13 cellular contexts compared by ENCODE assay signal in genomic region chr20:35264755-35265154, GRCh38. TPM values are rescaled to one million over a fixed set of nuclear protein-coding genes. Genes with fewer than 3 reads are reported as not detected.
A peak's percentile ranks its signal among the peaks of the same experiment; 100 is the strongest.
DNase-seq lines count a peak whose midpoint lies in the region; ATAC-seq and TF ChIP-seq lines count a peak whose summit lies in the region.
"Had no signal": no experiment of that assay in that cellular context is flagged by ENCODE, and none has a peak within 500 bp of the region (broad histone marks: within the 10 kb centered on the region; RNA-seq: fewer than 3 reads in every experiment).

No MANE protein-coding gene starts in this region.

- H3K4ac ChIP-seq in neuronal stem cell (ENCODE audit: low read length), result no peak overlapping the region

- 76 to 89% methylated on average over 1 of the region's 1 CpG for WGBS in GM23248 (ENCODE audit: low coverage in 1 of 2, low lambda C conversion rate in 2 of 2, missing lambda C conversion rate in 2 of 2), 2 experiments
- WGBS in neuronal stem cell (ENCODE audit: extremely low coverage in 2 of 2, insufficient read length in 2 of 2, insufficient replicate concordance in 1 of 2), 2 donors, result no CpG with 5 or more reads among the region's 1 CpG

- H4K91ac ChIP-seq in neuronal stem cell (ENCODE audit: low read depth, low read length, poor library complexity), result no peak overlapping the region

- H2BK120ac ChIP-seq in neuronal stem cell (ENCODE audit: low read depth, low read length), result no peak overlapping the region

- no peaks in the 10 kb centered on the region for H3K9me2 ChIP-seq in GM23248 (ENCODE audit: insufficient read depth)

- no peaks in the 10 kb centered on the region for H3K79me1 ChIP-seq in neuronal stem cell (ENCODE audit: low read depth, low read length)

- no peaks in the 10 kb centered on the region for H3K9me3 Mint-ChIP-seq in chondrocyte (ENCODE audit: low read depth)
- H3K9me3 Mint-ChIP-seq: activated T-cell treated with anti-CD3 and anti-CD28 coated beads, Interleukin-2, amount 50 U/mL, for 4 hours; stimulated activated memory B cell treated with anti-CD40 and anti-IgM and Interleukin-4, amounts not matched to agents 10 μg/mL and 1 μg/mL and 100 μg/mL, for 72 hours had no signal

- peaks cover 15% of the 10 kb centered on the region for H3K4me1 Mint-ChIP-seq in chondrocyte (ENCODE audit: low read depth)

- H3K4me3 Mint-ChIP-seq in chondrocyte (ENCODE audit: unreplicated experiment), result no peak overlapping the region
- H3K4me3 Mint-ChIP-seq: activated T-cell treated with anti-CD3 and anti-CD28 coated beads, Interleukin-2, amount 50 U/mL, for 4 hours; stimulated activated memory B cell treated with anti-CD40 and anti-IgM and Interleukin-4, amounts not matched to agents 10 μg/mL and 1 μg/mL and 100 μg/mL, for 72 hours had no signal

- H3F3A ChIP-seq in GM23248 (ENCODE audit: insufficient read depth), result no peaks in the 10 kb centered on the region

- H3K36me3 ChIP-seq in GM23248 (ENCODE audit: low read depth) (no peaks in the 10 kb centered on the region), neuronal stem cell (replicated peaks in 1 of 2; ENCODE audit: control insufficient read depth in 2 of 2, insufficient read depth in 2 of 2, low read length in 2 of 2) (no peaks in the 10 kb centered on the region)
- H3K36me3 ChIP-seq: right lobe of liver had no signal

- no peak overlapping the region for H3K14ac ChIP-seq in neuronal stem cell (ENCODE audit: low read length)

- peak; percentile 36 for TF ChIP-seq CTCF in chondrocyte (IDR thresholded peaks at IDR 0.05)

- H3K36me3 Mint-ChIP-seq in chondrocyte (ENCODE audit: low read depth), result peaks cover 9% of the 10 kb centered on the region

- no peak for ATAC-seq in stimulated activated naive CD8-positive, alpha-beta T cell treated with anti-CD3 and anti-CD28 coated beads, Interleukin-15, Interleukin-2, amounts not matched to agents 100 U/mL and 50 U/mL, for 24 hours
- ATAC-seq in HG02970 (IDR thresholded peaks at IDR 0.05; ENCODE audit: low FRiP score, unreplicated experiment) (no peak), GM19023 (IDR thresholded peaks at IDR 0.05; ENCODE audit: unreplicated experiment) (no peak)
- ATAC-seq: activated T-cell treated with anti-CD3 and anti-CD28 coated beads, Interleukin-2, amount 50 U/mL, for 4 hours; stimulated activated memory B cell treated with anti-CD40 and anti-IgM and Interleukin-4, amounts not matched to agents 10 μg/mL and 1 μg/mL and 100 μg/mL, for 72 hours had no signal

- in situ Hi-C loops in GM23248 (cut with MboI), result no loop called here

- H3K27me3 Mint-ChIP-seq in chondrocyte (ENCODE audit: low read depth), result no peaks in the 10 kb centered on the region
- H3K27me3 Mint-ChIP-seq: stimulated activated memory B cell treated with anti-CD40 and anti-IgM and Interleukin-4, amounts not matched to agents 10 μg/mL and 1 μg/mL and 100 μg/mL, for 72 hours had no signal

- H3K4me2 ChIP-seq in GM23248 (ENCODE audit: unreplicated experiment) (no peak overlapping the region), neuronal stem cell (ENCODE audit: insufficient read depth, low read length, poor library complexity, severe bottlenecking) (no peak overlapping the region)

- H2BK5ac ChIP-seq in neuronal stem cell (ENCODE audit: low read length), result no peak overlapping the region

- H2AFZ ChIP-seq in GM23248 (no peak overlapping the region), neuronal stem cell (ENCODE audit: low read length) (no peak overlapping the region)

- no peak overlapping the region for H4K8ac ChIP-seq in neuronal stem cell (ENCODE audit: low read depth, low read length)

- peak overlapping the region; percentile 2 for H3K18ac ChIP-seq in neuronal stem cell (ENCODE audit: low read length)

- H3K23ac ChIP-seq in neuronal stem cell (ENCODE audit: low read depth, low read length, poor library complexity), result no peak overlapping the region

- H2BK12ac ChIP-seq in neuronal stem cell (ENCODE audit: low read length), result no peak overlapping the region

- H3K4me3 ChIP-seq in GM23248 (no peak overlapping the region), neuronal stem cell (ENCODE audit: low read length in 2 of 2) (no peak overlapping the region)
- H3K4me3 ChIP-seq: right lobe of liver had no signal

- no peak overlapping the region for H3K27ac Mint-ChIP-seq in chondrocyte (ENCODE audit: unreplicated experiment)
- H3K27ac Mint-ChIP-seq: stimulated activated memory B cell treated with anti-CD40 and anti-IgM and Interleukin-4, amounts not matched to agents 10 μg/mL and 1 μg/mL and 100 μg/mL, for 72 hours had no signal

- H3K27me3 ChIP-seq in GM23248 (replicated peaks; ENCODE audit: insufficient read depth) (no peaks in the 10 kb centered on the region), neuronal stem cell (ENCODE audit: control insufficient read depth in 3 of 3, insufficient read depth in 3 of 3, low read depth in 1 of 3, low read length in 3 of 3) (no peaks in the 10 kb centered on the region)
- H3K27me3 ChIP-seq: right lobe of liver had no signal

- peaks cover 7% of the 10 kb centered on the region; the same call in 1 of the 2 replicates for H3K4me1 ChIP-seq in GM23248 (ENCODE audit: insufficient read depth)
- H3K4me1 ChIP-seq in neuronal stem cell (ENCODE audit: control insufficient read depth in 2 of 2, insufficient read depth in 1 of 2, low read depth in 1 of 2, low read length in 2 of 2), result peaks cover 10 to 34% of the 10 kb centered on the region in 2 donors

- H4K20me1 ChIP-seq in GM23248 (ENCODE audit: insufficient read depth), result no peaks in the 10 kb centered on the region

- H3K9ac ChIP-seq in GM23248, result no peak overlapping the region
- no peak overlapping the region for H3K9ac ChIP-seq in neuronal stem cell (ENCODE audit: low read depth, low read length, poor library complexity)

- H3K79me2 ChIP-seq in GM23248 (ENCODE audit: insufficient read depth), result no peaks in the 10 kb centered on the region

- H3K9me3 ChIP-seq in GM23248 (ENCODE audit: low read depth), result no peaks in the 10 kb centered on the region
- H3K9me3 ChIP-seq in neuronal stem cell (replicated peaks in 1 of 2; ENCODE audit: control insufficient read depth in 2 of 2, insufficient read depth in 1 of 2, low read depth in 1 of 2, low read length in 2 of 2), result no peaks in the 10 kb centered on the region
- H3K9me3 ChIP-seq: right lobe of liver had no signal

- no peak overlapping the region for H2AK5ac ChIP-seq in neuronal stem cell (ENCODE audit: low read depth, low read length)

- no peak overlapping the region for H3K27ac ChIP-seq in GM23248
- no peak overlapping the region for H3K27ac ChIP-seq in neuronal stem cell (replicated peaks; ENCODE audit: low read length)
- H3K27ac ChIP-seq: right lobe of liver had no signal

- no peak overlapping the region for H2BK15ac ChIP-seq in neuronal stem cell (ENCODE audit: low read length)

- DNase-seq in GM23248 (peak; percentile 20), NCI-H82 (lab: John Stamatoyannopoulos, UW) (peak; percentile 76), chondrocyte (ENCODE audit: low spot score) (no peak), neuronal stem cell (ENCODE audit: low spot score) (no peak), NCI-H446 treated with DMSO at 0.1 percent for 48 hours (lab: John Stamatoyannopoulos, UW) (no peak)
- no peak for DNase-seq in stimulated activated naive CD8-positive, alpha-beta T cell treated with anti-CD3 and anti-CD28 coated beads, Interleukin-15, Interleukin-2, amounts not matched to agents 100 U/mL and 50 U/mL, for 24 hours
- DNase-seq: activated T-cell treated with anti-CD3 and anti-CD28 coated beads, Interleukin-2, amount 50 U/mL, for 4 hours; NCI-H2029 had no signal

RNA-seq across cellular contexts. Expression of gene MMP24OS, which starts 13.2 kb away (rescaled TPM):
- 26.8 and 30.0 TPM in 2 replicates for total RNA-seq in GM23248 (2014; rRNA removed; shearing (Covaris generic))
- polyA plus RNA-seq in GM23248 (2016; fragmentation: Nextera tagmentation; extraction: Ambion mirVana), result 81.7 and 85.3 TPM in 2 replicates
- total RNA-seq in chondrocyte, result 89.8 to 94.6 TPM (median 91.5 TPM) in 3 replicates
- 33.2 TPM for polyA plus RNA-seq in neuronal stem cell (2013, experiment 1 of 2)
- polyA plus RNA-seq in neuronal stem cell (2013, experiment 2 of 2), result 34.0 TPM

RNA-seq across cellular contexts. Expression of gene EIF6, which starts 19.8 kb away (rescaled TPM):
- total RNA-seq in GM23248 (2014; rRNA removed; shearing (Covaris generic)), result 166 and 183 TPM in 2 replicates
- 245 and 247 TPM in 2 replicates for polyA plus RNA-seq in GM23248 (2016; fragmentation: Nextera tagmentation; extraction: Ambion mirVana)
- 117 to 125 TPM (median 123 TPM) in 3 replicates for total RNA-seq in chondrocyte
- 62.1 TPM for polyA plus RNA-seq in neuronal stem cell (2013, experiment 1 of 2)
- polyA plus RNA-seq in neuronal stem cell (2013, experiment 2 of 2), result 63.4 TPM

RNA-seq across cellular contexts. Expression of gene FAM83C, which starts 27.5 kb away (rescaled TPM):
- total RNA-seq in GM23248 (2014; rRNA removed; shearing (Covaris generic)), result not detected in 2 replicates
- polyA plus RNA-seq in GM23248 (2016; fragmentation: Nextera tagmentation; extraction: Ambion mirVana), result not detected in 2 replicates
- not detected in 3 replicates for total RNA-seq in chondrocyte
- not detected for polyA plus RNA-seq in neuronal stem cell (2013, experiment 1 of 2)
- polyA plus RNA-seq in neuronal stem cell (2013, experiment 2 of 2), result not detected
- total RNA-seq: activated T-cell treated with anti-CD3 and anti-CD28 coated beads, Interleukin-2, amount 50 U/mL, for 4 hours; right lobe of liver; T-helper 1 cell treated with Interleukin-12 subunit alpha and Interleukin-12 subunit beta and Interleukin-4 antibody, amounts not matched to agents 30 ng/mL and 1 ng/mL, for 36 hours had no signal

RNA-seq across cellular contexts. Expression of gene MMP24, which starts 38.3 kb away (rescaled TPM):
- 7.1 and 8.5 TPM in 2 replicates for total RNA-seq in GM23248 (2014; rRNA removed; shearing (Covaris generic))
- polyA plus RNA-seq in GM23248 (2016; fragmentation: Nextera tagmentation; extraction: Ambion mirVana), result 0.61 and 0.70 TPM in 2 replicates
- 1.1 to 2.6 TPM (median 2.4 TPM) in 3 replicates for total RNA-seq in chondrocyte
- polyA plus RNA-seq in neuronal stem cell (2013, experiment 1 of 2), result 0.43 TPM
- 0.42 TPM for polyA plus RNA-seq in neuronal stem cell (2013, experiment 2 of 2)
- total RNA-seq: activated T-cell treated with anti-CD3 and anti-CD28 coated beads, Interleukin-2, amount 50 U/mL, for 4 hours had no signal

Comparison
In these comparisons a context has a peak if more than half of its experiments do, and no peak if none do; other contexts are left out.
1. DNase-seq: peak in GM23248 (single experiment) and NCI-H82 (single experiment); none in chondrocyte (single experiment), neuronal stem cell (single experiment), stimulated activated naive CD8-positive, alpha-beta T cell treated with anti-CD3 and anti-CD28 coated beads, Interleukin-15, Interleukin-2, amounts not matched to agents 100 U/mL and 50 U/mL, for 24 hours (single experiment) and NCI-H446 treated with DMSO at 0.1 percent for 48 hours (single experiment).